ENCODE assay signal across 8 cellular contexts in the genomic region with DNA sequence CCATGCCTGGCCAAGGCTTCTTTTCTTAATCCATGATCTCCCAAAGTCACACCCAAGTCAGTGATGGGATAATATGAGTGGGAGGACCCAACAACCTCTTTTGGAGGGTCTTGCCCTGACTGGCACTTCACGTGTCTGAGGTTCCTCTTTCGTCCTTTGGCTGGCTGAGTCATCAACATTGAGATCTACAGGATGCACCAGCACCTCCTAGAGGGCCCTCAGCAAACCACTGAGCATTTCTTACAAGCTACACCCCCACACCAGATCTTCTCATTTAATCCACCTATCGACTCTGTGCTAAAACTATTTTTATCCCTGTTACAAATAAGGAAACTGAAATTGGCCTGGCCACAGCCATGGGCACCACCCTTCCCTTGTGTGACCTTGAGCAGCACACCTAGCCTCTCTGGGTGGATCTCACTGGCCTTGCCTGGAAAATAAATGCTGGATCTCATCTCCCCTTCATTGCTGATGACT.
DNase-seq lines count a peak whose midpoint lies in the region; ATAC-seq and TF ChIP-seq lines count a peak whose summit lies in the region.

No MANE protein-coding gene starts in this region.

- H3K4me2 ChIP-seq in SU-DHL-6 (ENCODE audit: low read depth, low read length, poor library complexity, severe bottlenecking) = peak overlapping the region; percentile 25

- peak; percentile 87 for ATAC-seq in GM18909 (IDR thresholded peaks at IDR 0.05; ENCODE audit: poor library complexity, unreplicated experiment)
- ATAC-seq in HG03066 (IDR thresholded peaks at IDR 0.05; ENCODE audit: low read depth, unreplicated experiment) = peak; percentile 87
- ATAC-seq in memory B cell (ENCODE audit: low read depth) = peak; percentile 89

- POLR2A ChIA-PET in A673 (lab: Charles Lee; ENCODE audit: low non-redundant PET) = no interaction called here

- no peak for TF ChIP-seq EP300 in transverse colon (IDR thresholded peaks at IDR 0.05; ENCODE audit: low read depth)

- DNase-seq in A673 (ENCODE audit: low spot score) (peak; percentile 46), memory B cell (ENCODE audit: low spot score in 2 of 2) (peak; percentile 61 to 78), transverse colon (peak; percentile 69), DMS79 (lab: John Stamatoyannopoulos, UW) (no peak)

- peak; percentile 38; the same call in 1 of the 2 replicates for TF ChIP-seq CTCF in A673 (conservative IDR thresholded peaks at IDR 0.05; ENCODE audit: low read depth, low read length)
- peak; percentile 36 for TF ChIP-seq CTCF in SU-DHL-6 (IDR thresholded peaks at IDR 0.05; ENCODE audit: insufficient read depth, low read length, poor library complexity, severe bottlenecking)
- TF ChIP-seq CTCF in transverse colon (IDR thresholded peaks at IDR 0.05) = peak in 3 of 5 experiments; percentile 9 to 19 (median 16)

- H3F3A ChIP-seq in SU-DHL-6 (ENCODE audit: insufficient read depth) = no peaks in the 10 kb centered on the region

- H3K9me3 Mint-ChIP-seq in activated naive CD8-positive, alpha-beta T cell (ENCODE audit: low read depth) = no peaks in the 10 kb centered on the region
- H3K9me3 Mint-ChIP-seq in memory B cell = no peaks in the 10 kb centered on the region

- BruUV-seq in A673 (replicated peaks; lab: Mats Ljungman, UMichigan) = no TSS peak

- H3K9ac ChIP-seq in SU-DHL-6 (ENCODE audit: low read length) = 0 out of 2 replicates have a peak overlapping the region, but pooled peaks have one; percentile 3

- in situ Hi-C loops in transverse colon (cut with MboI; ENCODE audit: low pct_ligation_motif_present in 1 of 4, low pct_unique_long_range_greater_than_20kb in 1 of 4, low sequenced_read_pairs in 3 of 4) = loop anchor here in 1 of 4 donors (10.0 kb wide), 1 partner anchor 82 kb away; no protein-coding TSS in a partner anchor

- H3K27me3 Mint-ChIP-seq in activated naive CD8-positive, alpha-beta T cell = no peaks in the 10 kb centered on the region
- H3K27me3 Mint-ChIP-seq in memory B cell = no peaks in the 10 kb centered on the region

- H3K27me3 ChIP-seq in A673 (replicated peaks; ENCODE audit: insufficient read depth, low read depth, low read length, poor library complexity) (peaks cover 18% of the 10 kb centered on the region), SU-DHL-6 (ENCODE audit: low read length) (no peaks in the 10 kb centered on the region), transverse colon (no peaks in the 10 kb centered on the region)

- peak overlapping the region; percentile 95 for H3K27ac Mint-ChIP-seq in activated naive CD8-positive, alpha-beta T cell
- peak overlapping the region; percentile 93 for H3K27ac Mint-ChIP-seq in memory B cell

- H3K4me1 Mint-ChIP-seq in activated naive CD8-positive, alpha-beta T cell (ENCODE audit: low read depth) = peaks cover 71% of the 10 kb centered on the region
- peaks cover 72% of the 10 kb centered on the region for H3K4me1 Mint-ChIP-seq in memory B cell

- H4K20me1 ChIP-seq in SU-DHL-6 (ENCODE audit: low read depth, low read length) = no peaks in the 10 kb centered on the region

- no peaks in the 10 kb centered on the region for H3K4me1 ChIP-seq in A673 (ENCODE audit: insufficient read depth, low read length, poor library complexity, severe bottlenecking)
- H3K4me1 ChIP-seq in transverse colon = no peaks in the 10 kb centered on the region

- TF ChIP-seq POLR2A in transverse colon (IDR thresholded peaks at IDR 0.05) = no peak

- CTCF ChIA-PET in A673 (lab: Charles Lee) = no interaction called here

- H2AFZ ChIP-seq in SU-DHL-6 (ENCODE audit: low read depth, low read length, severe bottlenecking) = no peak overlapping the region

- H3K36me3 Mint-ChIP-seq in activated naive CD8-positive, alpha-beta T cell = peaks cover 10% of the 10 kb centered on the region
- peaks cover 39% of the 10 kb centered on the region for H3K36me3 Mint-ChIP-seq in memory B cell

- 55 to 59% methylated on average over 2 to 3 of the region's 3 CpGs for WGBS in transverse colon (ENCODE audit: low coverage in 1 of 2), 2 donors

- intact Hi-C loops in A673 (cut with micrococcal nuclease; ENCODE audit: unreplicated experiment) = no loop called here
- intact Hi-C loops in transverse colon (cut with DNase I; ENCODE audit: low total_unique reads) = no loop called here

- no peaks in the 10 kb centered on the region for H3K9me2 ChIP-seq in SU-DHL-6 (replicated peaks; ENCODE audit: insufficient read depth, low read length)

- H3K4me3 ChIP-seq in A673 (ENCODE audit: low read depth, low read length, poor library complexity, severe bottlenecking) (no peak overlapping the region), SU-DHL-6 (ENCODE audit: insufficient read depth, low read length, poor library complexity, severe bottlenecking) (no peak overlapping the region), transverse colon (no peak overlapping the region)

- no peaks in the 10 kb centered on the region for H3K36me3 ChIP-seq in A673 (ENCODE audit: insufficient read depth, low read length, poor library complexity, severe bottlenecking)
- H3K36me3 ChIP-seq in SU-DHL-6 (ENCODE audit: low read length) = no peaks in the 10 kb centered on the region
- H3K36me3 ChIP-seq in transverse colon = peaks cover 0 to 4% (median 0%) of the 10 kb centered on the region in 4 donors

- H3K27ac ChIP-seq in A673 (ENCODE audit: low read depth, low read length, poor library complexity, severe bottlenecking) (no peak overlapping the region), SU-DHL-6 (ENCODE audit: low read depth, low read length) (peak overlapping the region; percentile 55), transverse colon (peak overlapping the region in 2 of 4 donors; percentile 16 to 26)

- H3K79me2 ChIP-seq in SU-DHL-6 (ENCODE audit: insufficient read depth, low read length) = peaks cover 30% of the 10 kb centered on the region

- H3K4me3 Mint-ChIP-seq in activated naive CD8-positive, alpha-beta T cell = peak overlapping the region; percentile 28
- peak overlapping the region; percentile 83 for H3K4me3 Mint-ChIP-seq in memory B cell

- no peaks in the 10 kb centered on the region for H3K9me3 ChIP-seq in A673 (ENCODE audit: low read depth, low read length, poor library complexity, severe bottlenecking)
- H3K9me3 ChIP-seq in SU-DHL-6 (ENCODE audit: insufficient read depth, low read length) = no peaks in the 10 kb centered on the region
- H3K9me3 ChIP-seq in transverse colon = no peaks in the 10 kb centered on the region
